ENCODE assay signal across 8 cellular contexts in genomic region chr20:63980806-63981728, GRCh38. TPM values are rescaled to one million over a fixed set of nuclear protein-coding genes. Genes with fewer than 3 reads are reported as not detected.
DNase-seq lines count a peak whose midpoint lies in the region; ATAC-seq and TF ChIP-seq lines count a peak whose summit lies in the region.

PRPF6 (plus strand) TSS chr20:63981132; CDS start chr20:63981246, 114 bp downstream.

- H2AFZ ChIP-seq in SU-DHL-6 (ENCODE audit: low read depth, low read length, severe bottlenecking) = peak within 1 kb of the TSS; percentile 60
- H2AFZ ChIP-seq in parathyroid adenoma = peak within 1 kb of the TSS; percentile 99

- peaks cover 22% of the 10 kb centered on the region for H3K79me2 ChIP-seq in SU-DHL-6 (ENCODE audit: insufficient read depth, low read length)
- H3K79me2 ChIP-seq in parathyroid adenoma = peaks cover 11% of the 10 kb centered on the region

- H3K27me3 ChIP-seq in SU-DHL-6 (ENCODE audit: low read length) (no peaks in the 10 kb centered on the region), parathyroid adenoma (ENCODE audit: control insufficient read depth, insufficient read depth, low read length) (no peaks in the 10 kb centered on the region), tibial nerve (peaks cover 0 to 20% of the 10 kb centered on the region in 2 donors)

- no peaks in the 10 kb centered on the region for H4K20me1 ChIP-seq in SU-DHL-6 (ENCODE audit: low read depth, low read length)

- TF ChIP-seq EP300 in tibial nerve (IDR thresholded peaks at IDR 0.05) = peak; percentile 84 to 93

- peak within 1 kb of the TSS; percentile 87 for H3K27ac ChIP-seq in SU-DHL-6 (ENCODE audit: low read depth, low read length)
- peak within 1 kb of the TSS; percentile 90 for H3K27ac ChIP-seq in parathyroid adenoma
- peak within 1 kb of the TSS; percentile 35 to 92 (median 86) for H3K27ac ChIP-seq in tibial nerve

- intact Hi-C loops in Right ventricle myocardium superior (cut with DNase I) = loop anchor here (5.0 kb wide), 1 partner anchor 81 kb away; the partner anchor contains the start of gene TCEA2

- DNase-seq in GM12864 (ENCODE audit: low read depth) = peak; percentile 91
- peak; percentile 92 for DNase-seq in NCI-H128 (lab: John Stamatoyannopoulos, UW; ENCODE audit: unreplicated experiment)
- DNase-seq in activated naive CD8-positive, alpha-beta T cell treated with anti-CD3 and anti-CD28 coated beads, Interleukin-2, amount 50 U/mL, for 16 hours (ENCODE audit: low read depth, low spot score) = peak; percentile 89
- DNase-seq in Right ventricle myocardium superior = peak; percentile 97
- peak; percentile 83 to 86 for DNase-seq in tibial nerve (ENCODE audit: low spot score in 2 of 2)

- peak within 1 kb of the TSS; percentile 89 for H3K9ac ChIP-seq in SU-DHL-6 (ENCODE audit: low read length)
- H3K9ac ChIP-seq in parathyroid adenoma = peak within 1 kb of the TSS; percentile 93

- TF ChIP-seq CTCF in GM12864 (IDR thresholded peaks at IDR 0.05; ENCODE audit: low read depth, low read length, missing control alignments) (peak; percentile 93), SU-DHL-6 (IDR thresholded peaks at IDR 0.05; ENCODE audit: insufficient read depth, low read length, poor library complexity, severe bottlenecking) (peak; percentile 83), parathyroid adenoma (IDR thresholded peaks at IDR 0.05) (peak; percentile 92), tibial nerve (IDR thresholded peaks at IDR 0.05) (peak; percentile 75 to 87 (median 84))

- TF ChIP-seq POLR2A in tibial nerve (IDR thresholded peaks at IDR 0.05) = peak; percentile 24 to 62

- peak within 1 kb of the TSS; percentile 83 for H3K4me3 ChIP-seq in GM12864 (ENCODE audit: low read depth, low read length)
- peak within 1 kb of the TSS; percentile 99 for H3K4me3 ChIP-seq in SU-DHL-6 (ENCODE audit: insufficient read depth, low read length, poor library complexity, severe bottlenecking)
- H3K4me3 ChIP-seq in parathyroid adenoma (ENCODE audit: low read depth, low read length) = peak within 1 kb of the TSS; percentile 73
- H3K4me3 ChIP-seq in tibial nerve = peak within 1 kb of the TSS; percentile 63 to 99 (median 86)

- H3K9me3 ChIP-seq in SU-DHL-6 (ENCODE audit: insufficient read depth, low read length) (no peaks in the 10 kb centered on the region), parathyroid adenoma (ENCODE audit: control insufficient read depth, low read length) (no peaks in the 10 kb centered on the region), tibial nerve (no peaks in the 10 kb centered on the region)

- 1% methylated on average over 32 to 50 of the region's 75 CpGs for WGBS in tibial nerve, 2 donors

- peaks cover 19% of the 10 kb centered on the region for H3F3A ChIP-seq in SU-DHL-6 (ENCODE audit: insufficient read depth)

- H3K4me1 ChIP-seq in parathyroid adenoma = peaks cover 11% of the 10 kb centered on the region
- peaks cover 0 to 43% (median 31%) of the 10 kb centered on the region in 4 donors for H3K4me1 ChIP-seq in tibial nerve

- peak; percentile 62 for ATAC-seq in HG02642 (IDR thresholded peaks at IDR 0.05; ENCODE audit: poor library complexity, unreplicated experiment)
- ATAC-seq in Right ventricle myocardium superior (ENCODE audit: poor library complexity) = peak; percentile 94

- H3K9me2 ChIP-seq in SU-DHL-6 (replicated peaks; ENCODE audit: insufficient read depth, low read length) = no peaks in the 10 kb centered on the region

- H3K4me2 ChIP-seq in SU-DHL-6 (ENCODE audit: low read depth, low read length, poor library complexity, severe bottlenecking) = peak within 1 kb of the TSS; percentile 70
- peak within 1 kb of the TSS; percentile 57 for H3K4me2 ChIP-seq in parathyroid adenoma (ENCODE audit: low read length)

- H3K36me3 ChIP-seq in SU-DHL-6 (ENCODE audit: low read length) (peaks cover 7% of the 10 kb centered on the region; the same call in 1 of the 2 replicates), parathyroid adenoma (ENCODE audit: control insufficient read depth, insufficient read depth, low read length) (no peaks in the 10 kb centered on the region), tibial nerve (peaks cover 6 to 29% (median 13%) of the 10 kb centered on the region in 3 donors)

RNA-seq across cellular contexts. Expression of gene PRPF6, which starts in this region (rescaled TPM):
- total RNA-seq in Right ventricle myocardium superior = 45.3 TPM
- total RNA-seq in tibial nerve = 10 to 100 TPM; 70.5 to 77.0 (median 73.8) TPM

Comparison
In these comparisons a context has a peak if more than half of its experiments do, and no peak if none do; other contexts are left out.
1. Peak in every context shown above with its lines: DNase-seq, ATAC-seq, H3K4me3 ChIP-seq and H3K27ac ChIP-seq.